In the genomic region with DNA sequence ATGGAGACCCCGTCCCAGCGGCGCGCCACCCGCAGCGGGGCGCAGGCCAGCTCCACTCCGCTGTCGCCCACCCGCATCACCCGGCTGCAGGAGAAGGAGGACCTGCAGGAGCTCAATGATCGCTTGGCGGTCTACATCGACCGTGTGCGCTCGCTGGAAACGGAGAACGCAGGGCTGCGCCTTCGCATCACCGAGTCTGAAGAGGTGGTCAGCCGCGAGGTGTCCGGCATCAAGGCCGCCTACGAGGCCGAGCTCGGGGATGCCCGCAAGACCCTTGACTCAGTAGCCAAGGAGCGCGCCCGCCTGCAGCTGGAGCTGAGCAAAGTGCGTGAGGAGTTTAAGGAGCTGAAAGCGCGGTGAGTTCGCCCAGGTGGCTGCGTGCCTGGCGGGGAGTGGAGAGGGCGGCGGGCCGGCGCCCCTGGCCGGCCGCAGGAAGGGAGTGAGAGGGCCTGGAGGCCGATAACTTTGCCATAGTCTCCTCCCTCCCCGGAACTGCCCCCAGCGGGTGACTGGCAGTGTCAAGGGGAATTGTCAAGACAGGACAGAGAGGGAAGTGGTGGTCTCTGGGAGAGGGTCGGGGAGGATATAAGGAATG, we compare ENCODE assay signal across 1 cellular context.
TF ChIP-seq lines count a peak whose summit lies in the region.

No MANE protein-coding gene starts in this region.

TF ChIP-seq in GM23338, 12 proteins besides CTCF, POLR2A, EP300 and RAD21:
- TF ChIP-seq ZNF114 (CRISPR knock-in tag; IDR thresholded peaks at IDR 0.05) (no peak), EZH2 (IDR thresholded peaks at IDR 0.05; ENCODE audit: low read depth, unreplicated experiment) (no peak), CREB1 (CRISPR knock-in tag; IDR thresholded peaks at IDR 0.05; ENCODE audit: low read depth) (no peak)
- TF ChIP-seq, protein P1, sequence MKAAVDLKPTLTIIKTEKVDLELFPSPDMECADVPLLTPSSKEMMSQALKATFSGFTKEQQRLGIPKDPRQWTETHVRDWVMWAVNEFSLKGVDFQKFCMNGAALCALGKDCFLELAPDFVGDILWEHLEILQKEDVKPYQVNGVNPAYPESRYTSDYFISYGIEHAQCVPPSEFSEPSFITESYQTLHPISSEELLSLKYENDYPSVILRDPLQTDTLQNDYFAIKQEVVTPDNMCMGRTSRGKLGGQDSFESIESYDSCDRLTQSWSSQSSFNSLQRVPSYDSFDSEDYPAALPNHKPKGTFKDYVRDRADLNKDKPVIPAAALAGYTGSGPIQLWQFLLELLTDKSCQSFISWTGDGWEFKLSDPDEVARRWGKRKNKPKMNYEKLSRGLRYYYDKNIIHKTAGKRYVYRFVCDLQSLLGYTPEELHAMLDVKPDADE (IDR thresholded peaks at IDR 0.05), result no peak
